In the genomic region with DNA sequence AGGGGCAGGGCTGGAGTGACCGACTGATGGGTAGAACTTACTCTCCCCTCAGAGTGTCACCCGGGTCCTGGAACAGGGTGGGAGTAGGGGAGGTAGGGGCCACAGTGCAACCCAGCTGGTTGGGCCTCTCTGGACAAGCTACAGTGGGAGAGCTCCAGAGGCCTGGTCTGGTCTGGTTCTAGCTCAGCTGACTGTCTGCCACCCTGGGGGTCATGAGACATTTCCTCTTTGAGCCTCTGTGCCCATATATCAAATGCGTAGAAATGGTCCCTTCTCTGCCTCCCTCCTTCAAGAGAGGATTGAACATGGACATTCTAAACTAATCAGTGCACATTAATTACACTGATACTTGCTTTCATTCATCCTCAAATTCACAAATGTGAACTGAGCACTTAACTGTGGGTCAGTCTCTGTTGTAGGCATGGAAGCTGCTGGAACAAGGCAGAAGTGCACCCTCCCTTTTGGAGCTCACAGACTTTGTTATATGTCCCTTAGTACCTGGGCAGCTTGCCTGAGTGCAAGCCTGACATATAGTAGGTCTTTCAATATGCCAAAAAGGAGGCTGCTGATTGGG, we compare ENCODE assay signal across 10 cellular contexts. TPM values are rescaled to one million over a fixed set of nuclear protein-coding genes. Genes with fewer than 3 reads are reported as not detected.
DNase-seq lines count a peak whose midpoint lies in the region; ATAC-seq, FAIRE-seq and TF ChIP-seq lines count a peak whose summit lies in the region.
"Had no signal": no experiment of that assay in that cellular context is flagged by ENCODE, and none has a peak within 500 bp of the region (broad histone marks: within the 10 kb centered on the region; RNA-seq: fewer than 3 reads in every experiment).

No MANE protein-coding gene starts in this region.

- H3K4me1 Mint-ChIP-seq in chondrocyte (ENCODE audit: low read depth), result peaks cover 76% of the 10 kb centered on the region

- ATAC-seq in GM21390 (IDR thresholded peaks at IDR 0.05; ENCODE audit: unreplicated experiment) (no peak), HG02763 (IDR thresholded peaks at IDR 0.05; ENCODE audit: unreplicated experiment) (no peak)

- TF ChIP-seq POLR2A in testis (IDR thresholded peaks at IDR 0.05) (no peak), H54 (IDR thresholded peaks at IDR 0.05; ENCODE audit: low read depth, low read length) (no peak)

- TF ChIP-seq CTCF in HEK293 (tag by site-specific recombination; IDR thresholded peaks at IDR 0.05), result no peak
- TF ChIP-seq CTCF in chondrocyte (IDR thresholded peaks at IDR 0.05), result no peak
- no peak for TF ChIP-seq CTCF in testis (IDR thresholded peaks at IDR 0.05)

- H3K9me3 Mint-ChIP-seq in chondrocyte (ENCODE audit: low read depth), result no peaks in the 10 kb centered on the region

- no peak for FAIRE-seq in H54 (lab: Jason Lieb, UNC)

- WGBS in mesodermal cell (ENCODE audit: insufficient coverage in 2 of 2), 2 experiments, result 60 to 97% methylated on average over 1 to 2 of the region's 3 CpGs
- WGBS in testis, 2 donors, result 65 to 83% methylated on average over 3 of the region's 3 CpGs

- no peak overlapping the region for H3K4me3 ChIP-seq in HEK293 (ENCODE audit: low read depth, low read length)
- no peak overlapping the region for H3K4me3 ChIP-seq in mesodermal cell (ENCODE audit: extremely low read depth, insufficient read depth, low read length, poor library complexity, severe bottlenecking)
- no peak overlapping the region for H3K4me3 ChIP-seq in testis

- CTCF ChIA-PET in HEK293 (lab: Yijun Ruan, JAX), result interaction anchor here (0.7 to 7.5 kb wide), 8 partner anchors 16 to 148 kb away, joined by 3 to 185 read pairs (median 16); a partner anchor contains a TSS

- H3K27ac ChIP-seq in HEK293 (ENCODE audit: extremely low read depth, low read depth, low read length) (no peak overlapping the region), mesodermal cell (ENCODE audit: low read depth, low read length, severe bottlenecking) (peak overlapping the region; percentile 98), testis (peak overlapping the region; percentile 48 to 79)

- H3K4me1 ChIP-seq in HEK293 (ENCODE audit: control insufficient read depth, insufficient read depth, low read length) (peaks cover 4% of the 10 kb centered on the region; the same call in 1 of the 2 replicates), mesodermal cell (ENCODE audit: control insufficient read depth, insufficient read depth, low read length, poor library complexity, severe bottlenecking) (peaks cover 64% of the 10 kb centered on the region), testis (peaks cover 57% of the 10 kb centered on the region)

- POLR2A ChIA-PET in HEK293 (lab: Yijun Ruan, JAX), result interaction anchor here (2.8 kb wide), 1 partner anchor 26 kb away, joined by 30 read pairs; a partner anchor contains a TSS

- no peaks in the 10 kb centered on the region for H3K36me3 ChIP-seq in HEK293 (ENCODE audit: control insufficient read depth in 2 of 2, insufficient read depth in 1 of 2, low read length in 2 of 2)
- peaks cover 35% of the 10 kb centered on the region for H3K36me3 ChIP-seq in mesodermal cell (ENCODE audit: control insufficient read depth, insufficient read depth, low read length)
- no peaks in the 10 kb centered on the region for H3K36me3 ChIP-seq in testis (ENCODE audit: low read depth, missing control alignments)

- no peaks in the 10 kb centered on the region for H3K36me3 Mint-ChIP-seq in chondrocyte (ENCODE audit: low read depth)

- peak overlapping the region; percentile 49 for H3K4me3 Mint-ChIP-seq in chondrocyte (ENCODE audit: unreplicated experiment)

- DNase-seq in chondrocyte (ENCODE audit: low spot score), result no peak
- DNase-seq in testis, result no peak
- DNase-seq in H54 (ENCODE audit: insufficient read length, low spot score), result no peak
- DNase-seq in GDM1 (lab: John Stamatoyannopoulos, UW), result no peak
- DNase-seq: COR-L47, NCI-H2171 treated with DMSO at 0.1 percent for 48 hours had no signal

- no peaks in the 10 kb centered on the region for H3K27me3 Mint-ChIP-seq in chondrocyte (ENCODE audit: low read depth)

- H3K9me3 ChIP-seq in HEK293 (ENCODE audit: control insufficient read depth, insufficient read depth, low read depth, low read length) (no peaks in the 10 kb centered on the region), mesodermal cell (ENCODE audit: control insufficient read depth, low read length) (no peaks in the 10 kb centered on the region), testis (no peaks in the 10 kb centered on the region)

- no peaks in the 10 kb centered on the region for H3K27me3 ChIP-seq in testis

- intact Hi-C loops in testis (cut with DNase I; ENCODE audit: low total_unique reads), result no loop called here

- peak overlapping the region; percentile 93 for H3K27ac Mint-ChIP-seq in chondrocyte (ENCODE audit: unreplicated experiment)

TF ChIP-seq in HEK293, 187 proteins besides CTCF, POLR2A, EP300 and RAD21:
- TF ChIP-seq ZBTB48 (tag by site-specific recombination; IDR thresholded peaks at IDR 0.05) (peak; percentile 88), ZNF426 (tag by site-specific recombination; IDR thresholded peaks at IDR 0.05) (no peak), ZBTB8A (tag by site-specific recombination; IDR thresholded peaks at IDR 0.05) (no peak), ZSCAN16 (tag by site-specific recombination; IDR thresholded peaks at IDR 0.05) (0 out of 2 replicates have a peak, but pooled peaks have one; percentile 37), GLIS1 (tag by site-specific recombination; IDR thresholded peaks at IDR 0.05) (peak; percentile 40), SP3 (tag by site-specific recombination; IDR thresholded peaks at IDR 0.05) (no peak), ZNF792 (tag by site-specific recombination; IDR thresholded peaks at IDR 0.05) (no peak), ZNF677 (tag by site-specific recombination; IDR thresholded peaks at IDR 0.05) (no peak)
- TF ChIP-seq, protein P1, sequence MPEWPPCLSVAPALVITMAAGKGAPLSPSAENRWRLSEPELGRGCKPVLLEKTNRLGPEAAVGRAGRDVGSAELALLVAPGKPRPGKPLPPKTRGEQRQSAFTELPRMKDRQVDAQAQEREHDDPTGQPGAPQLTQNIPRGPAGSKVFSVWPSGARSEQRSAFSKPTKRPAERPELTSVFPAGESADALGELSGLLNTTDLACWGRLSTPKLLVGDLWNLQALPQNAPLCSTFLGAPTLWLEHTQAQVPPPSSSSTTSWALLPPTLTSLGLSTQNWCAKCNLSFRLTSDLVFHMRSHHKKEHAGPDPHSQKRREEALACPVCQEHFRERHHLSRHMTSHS (tag by site-specific recombination; IDR thresholded peaks at IDR 0.05), result no peak
TF ChIP-seq in HEK293: peak in this region for 3.

RNA-seq across cellular contexts. Expression of a gene that starts 25.6 kb away (rescaled TPM):
- total RNA-seq in chondrocyte (82.4 to 114 TPM (median 113 TPM) in 3 replicates), testis (10 to 100 TPM; 50.1 to 58.5 TPM)
- 83.9 TPM for polyA plus RNA-seq in mesodermal cell (2013, experiment 1 of 2)
- 71.8 TPM for polyA plus RNA-seq in mesodermal cell (2013, experiment 2 of 2)
- polyA plus RNA-seq in testis (ENCODE audit: insufficient read depth, low read depth, low replicate concordance), result 29.4 TPM

RNA-seq across cellular contexts. Expression of a gene that starts 42.5 kb away (rescaled TPM):
- total RNA-seq in chondrocyte (3.5 to 4.5 TPM (median 3.5 TPM) in 3 replicates), testis (1 to 10 TPM; 8.4 to 8.6 TPM)
- 9.1 TPM for polyA plus RNA-seq in mesodermal cell (2013, experiment 1 of 2)
- polyA plus RNA-seq in mesodermal cell (2013, experiment 2 of 2), result 6.0 TPM
- polyA plus RNA-seq in testis (ENCODE audit: insufficient read depth, low read depth, low replicate concordance), result 6.2 TPM
